8 cellular contexts compared by ENCODE assay signal in genomic region chr2:221554769-221555510, GRCh38. TPM values are rescaled to one million over a fixed set of nuclear protein-coding genes. Genes with fewer than 3 reads are reported as not detected.
DNase-seq lines count a peak whose midpoint lies in the region; ATAC-seq and TF ChIP-seq lines count a peak whose summit lies in the region.

No MANE protein-coding gene starts in this region.

- H3K9me3 Mint-ChIP-seq in stimulated activated naive CD8-positive, alpha-beta T cell treated with anti-CD3 and anti-CD28 coated beads, Interleukin-15, amount 100 ng/mL, for 72 hours, result no peaks in the 10 kb centered on the region
- H3K9me3 Mint-ChIP-seq in activated naive CD4-positive, alpha-beta T cell treated with anti-CD3 and anti-CD28 coated beads, Interleukin-2, amount 50 U/mL, for 24 hours, result no peaks in the 10 kb centered on the region

- peak overlapping the region in 2 of 4 donors; percentile 3 to 10 for H3K4me3 ChIP-seq in gastrocnemius medialis
- H3K4me3 ChIP-seq in osteoblast (ENCODE audit: insufficient read depth, low read length), result no peak overlapping the region

- H2AFZ ChIP-seq in osteoblast (ENCODE audit: low read length), result no peak overlapping the region

- no peaks in the 10 kb centered on the region for H3K36me3 Mint-ChIP-seq in activated naive CD4-positive, alpha-beta T cell treated with anti-CD3 and anti-CD28 coated beads, Interleukin-2, amount 50 U/mL, for 24 hours

- no peaks in the 10 kb centered on the region for H3K4me1 Mint-ChIP-seq in stimulated activated naive CD8-positive, alpha-beta T cell treated with anti-CD3 and anti-CD28 coated beads, Interleukin-15, amount 100 ng/mL, for 72 hours
- H3K4me1 Mint-ChIP-seq in activated naive CD4-positive, alpha-beta T cell treated with anti-CD3 and anti-CD28 coated beads, Interleukin-2, amount 50 U/mL, for 24 hours, result peaks cover 34% of the 10 kb centered on the region

- ATAC-seq in stimulated activated naive CD8-positive, alpha-beta T cell treated with anti-CD3 and anti-CD28 coated beads, Interleukin-15, Interleukin-2, amounts not matched to agents 100 U/mL and 50 U/mL, for 24 hours, result peak; percentile 49
- no peak for ATAC-seq in stimulated activated naive CD8-positive, alpha-beta T cell treated with anti-CD3 and anti-CD28 coated beads, Interleukin-15, amount 100 ng/mL, for 72 hours
- ATAC-seq in HG02938 (IDR thresholded peaks at IDR 0.05; ENCODE audit: unreplicated experiment) (peak; percentile 97), gastrocnemius medialis (peak; percentile 62 to 86)

- H3K27ac ChIP-seq in gastrocnemius medialis, result peak overlapping the region; percentile 8 to 60 (median 24)
- H3K27ac ChIP-seq in osteoblast (ENCODE audit: low read depth, low read length), result no peak overlapping the region

- H4K20me1 ChIP-seq in osteoblast (ENCODE audit: insufficient read depth, low read length), result no peaks in the 10 kb centered on the region

- no peak for DNase-seq in stimulated activated naive CD8-positive, alpha-beta T cell treated with anti-CD3 and anti-CD28 coated beads, Interleukin-15, Interleukin-2, amounts not matched to agents 100 U/mL and 50 U/mL, for 24 hours
- no peak for DNase-seq in stimulated activated naive CD8-positive, alpha-beta T cell treated with anti-CD3 and anti-CD28 coated beads, Interleukin-15, amount 100 ng/mL, for 72 hours
- DNase-seq in gastrocnemius medialis (no peak), SHP77 (lab: John Stamatoyannopoulos, UW) (no peak), osteoblast (ENCODE audit: insufficient read length, low spot score, missing footprints) (no peak), Kasumi-1 (lab: John Stamatoyannopoulos, UW) (no peak)

- TF ChIP-seq CTCF in gastrocnemius medialis (IDR thresholded peaks at IDR 0.05 in 4 of 5, conservative IDR thresholded peaks at IDR 0.05 in 1 of 5) (no peak), osteoblast (IDR thresholded peaks at IDR 0.05; ENCODE audit: extremely low read depth, low read depth, low read length) (no peak)

- no peaks in the 10 kb centered on the region for H3K9me3 ChIP-seq in gastrocnemius medialis
- H3K9me3 ChIP-seq in osteoblast (ENCODE audit: low read depth, low read length), result no peaks in the 10 kb centered on the region

- in situ Hi-C loops in gastrocnemius medialis (cut with MboI; ENCODE audit: low sequenced_read_pairs in 4 of 4), result loop anchor here in 1 of 4 donors (25.0 kb wide), 1 partner anchor 1818 kb away; no protein-coding TSS in a partner anchor

- H3K27me3 ChIP-seq in gastrocnemius medialis, result no peaks in the 10 kb centered on the region
- no peaks in the 10 kb centered on the region for H3K27me3 ChIP-seq in osteoblast (ENCODE audit: insufficient read depth, low read length)

- TF ChIP-seq POLR2A in gastrocnemius medialis (IDR thresholded peaks at IDR 0.05), result no peak

- no peak overlapping the region for H3K4me2 ChIP-seq in osteoblast (ENCODE audit: insufficient read depth, low read length)

- peaks cover 29 to 31% of the 10 kb centered on the region in 2 donors for H3K4me1 ChIP-seq in gastrocnemius medialis
- H3K4me1 ChIP-seq in osteoblast (ENCODE audit: insufficient read depth, low read length), result no peaks in the 10 kb centered on the region

- no peak overlapping the region for H3K4me3 Mint-ChIP-seq in stimulated activated naive CD8-positive, alpha-beta T cell treated with anti-CD3 and anti-CD28 coated beads, Interleukin-15, amount 100 ng/mL, for 72 hours
- H3K4me3 Mint-ChIP-seq in activated naive CD4-positive, alpha-beta T cell treated with anti-CD3 and anti-CD28 coated beads, Interleukin-2, amount 50 U/mL, for 24 hours, result peak overlapping the region; percentile 42

- H3K27ac Mint-ChIP-seq in stimulated activated naive CD8-positive, alpha-beta T cell treated with anti-CD3 and anti-CD28 coated beads, Interleukin-15, amount 100 ng/mL, for 72 hours, result no peak overlapping the region
- peak overlapping the region; percentile 43 for H3K27ac Mint-ChIP-seq in activated naive CD4-positive, alpha-beta T cell treated with anti-CD3 and anti-CD28 coated beads, Interleukin-2, amount 50 U/mL, for 24 hours

- H3K79me2 ChIP-seq in osteoblast (ENCODE audit: insufficient read depth, low read length), result no peaks in the 10 kb centered on the region

- no peaks in the 10 kb centered on the region for H3K36me3 ChIP-seq in gastrocnemius medialis
- H3K36me3 ChIP-seq in osteoblast (ENCODE audit: insufficient read depth, low read length), result no peaks in the 10 kb centered on the region

- intact Hi-C loops in gastrocnemius medialis (cut with DNase I; ENCODE audit: low total_unique reads), result loop anchor here (5.0 kb wide), 1 partner anchor 53 kb away; no protein-coding TSS in a partner anchor

- no peaks in the 10 kb centered on the region for H3K27me3 Mint-ChIP-seq in stimulated activated naive CD8-positive, alpha-beta T cell treated with anti-CD3 and anti-CD28 coated beads, Interleukin-15, amount 100 ng/mL, for 72 hours
- no peaks in the 10 kb centered on the region for H3K27me3 Mint-ChIP-seq in activated naive CD4-positive, alpha-beta T cell treated with anti-CD3 and anti-CD28 coated beads, Interleukin-2, amount 50 U/mL, for 24 hours

RNA-seq across cellular contexts. Expression of gene EPHA4, which starts 17.2 kb away (rescaled TPM):
- total RNA-seq in gastrocnemius medialis (10 to 100 TPM in 2 of 4 donors, 1 to 10 TPM in 2; 6.3 to 18.8 (median 13.0) TPM), osteoblast (12.7 and 15.9 TPM in 2 replicates)
